8 cellular contexts compared by ENCODE assay signal in the genomic region with DNA sequence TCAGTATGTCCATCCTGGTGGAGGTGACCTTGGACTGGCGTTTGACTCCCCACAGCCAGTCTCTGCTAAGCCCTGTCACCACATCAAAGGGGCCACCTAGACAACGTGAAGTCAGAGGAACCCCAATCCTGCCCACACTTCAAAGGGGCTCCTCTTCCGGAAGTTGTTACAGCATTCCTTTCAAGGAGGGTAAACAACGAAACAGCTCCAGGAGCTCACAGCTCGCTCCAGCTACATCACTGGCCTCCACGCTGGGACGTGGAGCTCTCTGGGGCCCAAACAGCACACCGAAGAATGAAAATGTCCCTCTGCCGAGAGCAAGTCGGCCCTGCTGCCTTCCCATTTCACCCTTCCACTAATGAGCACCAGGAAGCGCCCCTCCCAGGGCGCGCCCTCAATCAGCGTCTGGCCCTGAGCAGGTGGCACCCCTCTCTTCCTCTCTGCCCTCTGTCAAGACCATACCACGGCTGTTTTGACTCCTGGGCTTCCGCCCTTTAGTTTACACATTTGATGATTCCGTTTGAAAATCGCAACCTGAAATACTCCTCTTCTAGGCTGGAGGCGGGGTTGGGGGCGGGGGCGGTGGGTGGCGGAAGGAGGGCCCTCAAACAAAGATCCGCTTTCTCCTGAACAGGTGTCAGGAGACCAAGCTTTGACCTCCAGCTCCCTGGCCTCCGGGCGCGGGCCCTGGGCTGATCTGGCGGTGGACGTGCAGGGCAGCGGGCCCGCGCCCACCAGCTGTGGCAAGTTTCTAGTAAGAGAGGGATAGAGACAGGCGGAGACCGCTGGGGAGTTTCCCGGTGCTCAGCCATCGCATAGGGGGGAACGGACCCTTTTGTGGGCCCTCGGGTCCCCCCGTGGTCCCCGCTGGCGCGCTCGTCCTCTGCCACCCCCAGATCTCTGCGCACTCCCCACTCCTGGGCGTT. TPM values are rescaled to one million over a fixed set of nuclear protein-coding genes. Genes with fewer than 3 reads are reported as not detected.
DNase-seq lines count a peak whose midpoint lies in the region; ATAC-seq and TF ChIP-seq lines count a peak whose summit lies in the region.

No MANE protein-coding gene starts in this region.

- H2AFZ ChIP-seq in GM23248, result peak overlapping the region; percentile 86

- WGBS in GM23248 (ENCODE audit: low coverage in 1 of 2, low lambda C conversion rate in 2 of 2, missing lambda C conversion rate in 2 of 2), 2 experiments, result 44 to 47% methylated on average over 30 to 43 of the region's 44 CpGs
- WGBS in thymus, result under 1% methylated on average over 44 of the region's 44 CpGs

- POLR2A ChIA-PET in A673 (lab: Charles Lee; ENCODE audit: low non-redundant PET), result no interaction called here
- POLR2A ChIA-PET in activated CD4-positive, alpha-beta T cell treated with anti-CD3 and anti-CD28 coated beads, Interleukin-2, amount 10 ng/mL, durations not matched to agents 7 days and 5 days (lab: Charles Lee), result interaction anchor here (0.6 to 3.1 kb wide), 3 partner anchors 20 to 53 kb away, joined by 3 to 13 read pairs (median 3); a partner anchor contains a TSS

- CTCF ChIA-PET in A673 (lab: Charles Lee), result no interaction called here
- CTCF ChIA-PET in activated CD4-positive, alpha-beta T cell treated with anti-CD3 and anti-CD28 coated beads, Interleukin-2, amount 10 ng/mL, durations not matched to agents 7 days and 5 days (lab: Charles Lee), result interaction anchor here (0.7 to 2.2 kb wide), 6 partner anchors 9 to 53 kb away, joined by 3 to 6 read pairs (median 5); a partner anchor contains a TSS

- H3K4me1 ChIP-seq in A673 (ENCODE audit: insufficient read depth, low read length, poor library complexity, severe bottlenecking) (no peaks in the 10 kb centered on the region), GM23248 (ENCODE audit: insufficient read depth) (no peaks in the 10 kb centered on the region), thymus (ENCODE audit: control insufficient read depth, insufficient read depth, low read length) (peaks cover 14% of the 10 kb centered on the region)
- H3K4me1 ChIP-seq in effector memory CD4-positive, alpha-beta T cell (ENCODE audit: control insufficient read depth, insufficient read depth, low read length, poor library complexity, severe bottlenecking), result peaks cover 32% of the 10 kb centered on the region

- H3K27ac ChIP-seq in A673 (ENCODE audit: low read depth, low read length, poor library complexity, severe bottlenecking) (no peak overlapping the region), GM23248 (no peak overlapping the region), thymus (ENCODE audit: low read depth) (peak overlapping the region; percentile 97)
- peak overlapping the region; percentile 88 for H3K27ac ChIP-seq in effector memory CD4-positive, alpha-beta T cell (ENCODE audit: insufficient read depth, low read length, poor library complexity, severe bottlenecking)

- H3K9me3 Mint-ChIP-seq in activated CD4-positive, alpha-beta T cell treated with anti-CD3 and anti-CD28 coated beads, Interleukin-2, amount 10 ng/mL, durations not matched to agents 7 days and 5 days, result no peaks in the 10 kb centered on the region
- H3K9me3 Mint-ChIP-seq in nephron, result no peaks in the 10 kb centered on the region

- TF ChIP-seq CTCF in A673 (conservative IDR thresholded peaks at IDR 0.05; ENCODE audit: low read depth, low read length) (no peak), nephron (IDR thresholded peaks at IDR 0.05; ENCODE audit: unreplicated experiment in 3 of 3) (no peak)

- no peaks in the 10 kb centered on the region for H3F3A ChIP-seq in GM23248 (ENCODE audit: insufficient read depth)

- no TSS peak for BruUV-seq in A673 (replicated peaks; lab: Mats Ljungman, UMichigan)

- no peaks in the 10 kb centered on the region for H3K9me2 ChIP-seq in GM23248 (ENCODE audit: insufficient read depth)

- no peak for DNase-seq in A673 (ENCODE audit: low spot score)
- DNase-seq in GM23248, result no peak
- DNase-seq in activated CD4-positive, alpha-beta T cell treated with anti-CD3 and anti-CD28 coated beads, Interleukin-2, amount 10 ng/mL, durations not matched to agents 7 days and 5 days, result peak; percentile 80
- DNase-seq in effector memory CD4-positive, alpha-beta T cell, result peak; percentile 46 to 64 (median 62)
- DNase-seq in GM19238 (ENCODE audit: insufficient read length, low spot score), result no peak

- H3K36me3 Mint-ChIP-seq in activated CD4-positive, alpha-beta T cell treated with anti-CD3 and anti-CD28 coated beads, Interleukin-2, amount 10 ng/mL, durations not matched to agents 7 days and 5 days (ENCODE audit: low read depth), result peaks cover 2% of the 10 kb centered on the region
- H3K36me3 Mint-ChIP-seq in nephron (ENCODE audit: low read depth), result no peaks in the 10 kb centered on the region

- H3K4me3 Mint-ChIP-seq in activated CD4-positive, alpha-beta T cell treated with anti-CD3 and anti-CD28 coated beads, Interleukin-2, amount 10 ng/mL, durations not matched to agents 7 days and 5 days, result peak overlapping the region; percentile 89
- H3K4me3 Mint-ChIP-seq in nephron, result peak overlapping the region; percentile 75 to 80 (median 79)

- H3K27me3 ChIP-seq in A673 (replicated peaks; ENCODE audit: insufficient read depth, low read depth, low read length, poor library complexity), result peaks cover 16% of the 10 kb centered on the region
- H3K27me3 ChIP-seq in GM23248 (replicated peaks; ENCODE audit: insufficient read depth), result no peaks in the 10 kb centered on the region
- H3K27me3 ChIP-seq in effector memory CD4-positive, alpha-beta T cell (replicated peaks; ENCODE audit: control insufficient read depth, insufficient read depth, low read length, poor library complexity, severe bottlenecking), result no peaks in the 10 kb centered on the region
- H3K27me3 ChIP-seq in thymus (ENCODE audit: control insufficient read depth, insufficient read depth), result no peaks in the 10 kb centered on the region

- H3K4me3 ChIP-seq in A673 (ENCODE audit: low read depth, low read length, poor library complexity, severe bottlenecking) (peak overlapping the region; percentile 51), GM23248 (peak overlapping the region; percentile 76), thymus (ENCODE audit: low read length) (peak overlapping the region; percentile 62)
- peak overlapping the region; percentile 30 for H3K4me3 ChIP-seq in effector memory CD4-positive, alpha-beta T cell (ENCODE audit: insufficient read depth, low read depth, low read length, poor library complexity, severe bottlenecking)

- no peak for ATAC-seq in GM19324 (IDR thresholded peaks at IDR 0.05; ENCODE audit: low FRiP score, unreplicated experiment)

- no peaks in the 10 kb centered on the region for H3K27me3 Mint-ChIP-seq in activated CD4-positive, alpha-beta T cell treated with anti-CD3 and anti-CD28 coated beads, Interleukin-2, amount 10 ng/mL, durations not matched to agents 7 days and 5 days
- peaks cover 52% of the 10 kb centered on the region for H3K27me3 Mint-ChIP-seq in nephron (ENCODE audit: low read depth)

- no peaks in the 10 kb centered on the region for H3K79me2 ChIP-seq in GM23248 (ENCODE audit: insufficient read depth)

- intact Hi-C loops in A673 (cut with micrococcal nuclease; ENCODE audit: unreplicated experiment), result no loop called here

- peaks cover 56% of the 10 kb centered on the region for H3K4me1 Mint-ChIP-seq in activated CD4-positive, alpha-beta T cell treated with anti-CD3 and anti-CD28 coated beads, Interleukin-2, amount 10 ng/mL, durations not matched to agents 7 days and 5 days
- peaks cover 18% of the 10 kb centered on the region for H3K4me1 Mint-ChIP-seq in nephron

- H4K20me1 ChIP-seq in GM23248 (ENCODE audit: insufficient read depth), result no peaks in the 10 kb centered on the region

- peak overlapping the region; percentile 98 for H3K27ac Mint-ChIP-seq in activated CD4-positive, alpha-beta T cell treated with anti-CD3 and anti-CD28 coated beads, Interleukin-2, amount 10 ng/mL, durations not matched to agents 7 days and 5 days
- H3K27ac Mint-ChIP-seq in nephron, result no peak overlapping the region

- in situ Hi-C loops in GM23248 (cut with MboI), result no loop called here

- H3K4me2 ChIP-seq in GM23248 (ENCODE audit: unreplicated experiment), result peak overlapping the region; percentile 84

- H3K9ac ChIP-seq in GM23248, result peak overlapping the region; percentile 61; the same call in 1 of the 2 replicates

- no peaks in the 10 kb centered on the region for H3K9me3 ChIP-seq in A673 (ENCODE audit: low read depth, low read length, poor library complexity, severe bottlenecking)
- no peaks in the 10 kb centered on the region for H3K9me3 ChIP-seq in GM23248 (ENCODE audit: low read depth)
- H3K9me3 ChIP-seq in effector memory CD4-positive, alpha-beta T cell (ENCODE audit: control insufficient read depth, low read length), result no peaks in the 10 kb centered on the region
- no peaks in the 10 kb centered on the region for H3K9me3 ChIP-seq in thymus (ENCODE audit: control insufficient read depth)

- no peaks in the 10 kb centered on the region for H3K36me3 ChIP-seq in A673 (ENCODE audit: insufficient read depth, low read length, poor library complexity, severe bottlenecking)
- no peaks in the 10 kb centered on the region for H3K36me3 ChIP-seq in GM23248 (ENCODE audit: low read depth)
- H3K36me3 ChIP-seq in effector memory CD4-positive, alpha-beta T cell (ENCODE audit: control insufficient read depth, insufficient read depth, low read length), result no peaks in the 10 kb centered on the region
- H3K36me3 ChIP-seq in thymus (ENCODE audit: control insufficient read depth, insufficient read depth), result no peaks in the 10 kb centered on the region

RNA-seq across cellular contexts. Expression of a gene that starts 53.1 kb away (rescaled TPM):
- 9.6 and 11.7 TPM in 2 replicates for total RNA-seq in A673 (2021)
- 6.7 and 7.8 TPM in 2 replicates for total RNA-seq in GM23248 (2014; rRNA removed; shearing (Covaris generic))
- 1.9 and 2.3 TPM in 2 replicates for polyA plus RNA-seq in GM23248 (2016; fragmentation: Nextera tagmentation; extraction: Ambion mirVana)
- total RNA-seq in activated CD4-positive, alpha-beta T cell treated with anti-CD3 and anti-CD28 coated beads, Interleukin-2, amount 10 ng/mL, durations not matched to agents 7 days and 5 days, result 10 to 100 TPM; 12.5 to 13.5 TPM
- polyA plus RNA-seq in thymus, result 6.3 TPM

Comparison
In these comparisons a context has a peak if more than half of its experiments do, and no peak if none do; other contexts are left out.
1. DNase-seq: peak in activated CD4-positive, alpha-beta T cell treated with anti-CD3 and anti-CD28 coated beads, Interleukin-2, amount 10 ng/mL, durations not matched to agents 7 days and 5 days (single experiment) and effector memory CD4-positive, alpha-beta T cell (3 of 3); none in A673 (single experiment), GM23248 (single experiment) and GM19238 (single experiment).
2. H3K27ac ChIP-seq: peak in effector memory CD4-positive, alpha-beta T cell (single experiment) and thymus (single experiment); none in A673 (single experiment) and GM23248 (single experiment).
3. Peak in every context shown above with its lines, with median percentiles within 50 percentile points of each other: H3K4me3 ChIP-seq.